8 cellular contexts compared by ENCODE assay signal in the genomic region with DNA sequence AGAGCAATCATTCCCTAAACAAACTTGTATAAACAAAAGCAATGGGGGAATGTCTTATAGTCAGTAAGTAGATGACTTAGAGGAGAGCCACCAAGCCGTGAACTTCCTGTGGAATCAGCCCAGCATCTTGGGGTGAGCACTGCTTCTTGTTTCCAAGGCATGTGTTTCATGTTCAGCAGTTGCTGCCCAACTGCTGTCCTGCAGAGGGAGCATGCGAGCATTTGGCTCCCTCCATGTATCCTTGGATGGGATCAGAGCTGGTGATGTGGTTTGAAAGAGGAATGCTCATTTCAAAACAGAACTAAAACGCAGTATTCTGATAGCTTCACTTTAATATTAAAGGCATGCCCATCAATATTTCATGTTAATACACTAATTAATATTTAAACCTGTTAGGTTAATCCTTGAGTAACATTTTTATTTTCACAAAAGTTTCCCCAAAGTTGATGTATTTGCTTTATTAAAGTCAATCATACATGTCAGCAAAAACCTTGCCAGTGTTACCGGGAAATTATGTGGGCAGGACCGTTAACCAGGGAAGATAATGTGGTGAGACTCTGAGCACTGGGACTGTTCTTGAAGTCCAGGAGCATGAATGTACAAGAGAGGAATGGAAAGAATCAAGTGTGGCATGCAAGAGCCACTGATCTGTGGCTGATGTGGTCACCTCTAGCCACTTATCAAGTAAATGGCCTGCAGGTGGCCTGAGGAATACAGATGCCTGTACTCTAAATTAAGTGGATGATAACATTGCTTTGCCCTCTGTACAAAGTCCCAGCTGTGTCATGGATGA.
DNase-seq lines count a peak whose midpoint lies in the region; ATAC-seq and TF ChIP-seq lines count a peak whose summit lies in the region.

No MANE protein-coding gene starts in this region.

- peak; percentile 87 for ATAC-seq in upper lobe of right lung
- no peak for ATAC-seq in HG03039 (IDR thresholded peaks at IDR 0.05; ENCODE audit: unreplicated experiment)

- intact Hi-C loops in upper lobe of right lung (cut with DNase I), result no loop called here

- H3K27ac ChIP-seq in upper lobe of right lung, result no peak overlapping the region

- H3K4me3 ChIP-seq in upper lobe of right lung, result no peak overlapping the region

- in situ Hi-C loops in ACHN (cut with HindIII; ENCODE audit: low pct_ligation_motif_present, low pct_unique_long_range_greater_than_20kb, low sequenced_read_pairs), result no loop called here

- H3K4me1 ChIP-seq in upper lobe of right lung, result no peaks in the 10 kb centered on the region

- no peaks in the 10 kb centered on the region for H3K36me3 ChIP-seq in upper lobe of right lung

- DNase-seq in ACHN (peak; percentile 38), EL (peak; percentile 35), NCI-H2171 treated with DMSO at 0.1 percent for 48 hours (lab: John Stamatoyannopoulos, UW) (peak; percentile 57), cerebellar cortex (ENCODE audit: low spot score) (peak; percentile 78), left kidney (ENCODE audit: low read depth, low spot score) (peak; percentile 77), upper lobe of right lung (no peak), NCI-H2029 (lab: John Stamatoyannopoulos, UW) (no peak)

- TF ChIP-seq CTCF in upper lobe of right lung (IDR thresholded peaks at IDR 0.05), result peak; percentile 73

- H3K27me3 ChIP-seq in upper lobe of right lung, result no peaks in the 10 kb centered on the region

- no peaks in the 10 kb centered on the region for H3K9me3 ChIP-seq in upper lobe of right lung

Comparison
In these comparisons a context has a peak if more than half of its experiments do, and no peak if none do; other contexts are left out.
1. DNase-seq: peak in ACHN (single experiment), EL (single experiment), NCI-H2171 treated with DMSO at 0.1 percent for 48 hours (single experiment), cerebellar cortex (single experiment) and left kidney (single experiment); none in upper lobe of right lung (single experiment) and NCI-H2029 (single experiment).